18 cellular contexts compared by ENCODE assay signal in genomic region chr1:228851196-228851595, GRCh38.
A peak's percentile ranks its signal among the peaks of the same experiment; 100 is the strongest.
DNase-seq lines count a peak whose midpoint lies in the region; ATAC-seq and TF ChIP-seq lines count a peak whose summit lies in the region.
"Had no signal": no experiment of that assay in that cellular context is flagged by ENCODE, and none has a peak within 500 bp of the region (broad histone marks: within the 10 kb centered on the region; RNA-seq: fewer than 3 reads in every experiment).

No MANE protein-coding gene starts in this region.

- H3K4me1 Mint-ChIP-seq in brain = peaks cover 50% of the 10 kb centered on the region
- H3K4me1 Mint-ChIP-seq in nephron = peaks cover 46% of the 10 kb centered on the region
- peaks cover 44% of the 10 kb centered on the region for H3K4me1 Mint-ChIP-seq in WTC11

- H3K9me3 Mint-ChIP-seq in brain (peaks cover 4 to 12% (median 8%) of the 10 kb centered on the region in 5 experiments), nephron (peaks cover 11% of the 10 kb centered on the region), WTC11 (peaks cover 29% of the 10 kb centered on the region)

- POLR2A ChIA-PET in WTC11 (lab: Charles Lee) = no interaction called here

- TF ChIP-seq POLR2A in transverse colon (IDR thresholded peaks at IDR 0.05) = no peak

- WGBS in transverse colon (ENCODE audit: low coverage in 1 of 2), 2 donors = 67 to 83% methylated on average over 1 to 5 of the region's 5 CpGs

- no peaks in the 10 kb centered on the region for H3K27me3 ChIP-seq in transverse colon
- H3K27me3 ChIP-seq: SJCRH30 had no signal

- TF ChIP-seq CTCF in brain (conservative IDR thresholded peaks at IDR 0.05) (no peak), nephron (IDR thresholded peaks at IDR 0.05; ENCODE audit: unreplicated experiment in 3 of 3) (no peak), transverse colon (IDR thresholded peaks at IDR 0.05) (no peak), WTC11 (IDR thresholded peaks at IDR 0.05) (no peak)

- no peak overlapping the region for H3K4me3 Mint-ChIP-seq in brain
- H3K4me3 Mint-ChIP-seq in nephron = no peak overlapping the region
- no peak overlapping the region for H3K4me3 Mint-ChIP-seq in WTC11
- H3K4me3 Mint-ChIP-seq: CD8-positive, alpha-beta T cell had no signal

- in situ Hi-C loops in transverse colon (cut with MboI; ENCODE audit: low pct_ligation_motif_present in 1 of 4, low pct_unique_long_range_greater_than_20kb in 1 of 4, low sequenced_read_pairs in 3 of 4) = no loop called here

- no peaks in the 10 kb centered on the region for H3K36me3 ChIP-seq in transverse colon
- H3K36me3 ChIP-seq: SJCRH30 had no signal

- H3K36me3 Mint-ChIP-seq in brain = no peaks in the 10 kb centered on the region
- no peaks in the 10 kb centered on the region for H3K36me3 Mint-ChIP-seq in nephron (ENCODE audit: low read depth)
- peaks cover 15% of the 10 kb centered on the region for H3K36me3 Mint-ChIP-seq in WTC11
- H3K36me3 Mint-ChIP-seq: CD8-positive, alpha-beta T cell had no signal

- H3K9me3 ChIP-seq in transverse colon = no peaks in the 10 kb centered on the region
- H3K9me3 ChIP-seq: SJCRH30 had no signal

- peaks cover 3 to 42% (median 25%) of the 10 kb centered on the region in 4 donors for H3K4me1 ChIP-seq in transverse colon
- H3K4me1 ChIP-seq: SJCRH30 had no signal

- DNase-seq in CD1c-positive myeloid dendritic cell (ENCODE audit: extremely low spot score) (peak; percentile 31), transverse colon (no peak), WTC11 (ENCODE audit: low spot score) (no peak)
- DNase-seq: AML-193; DMS 273 treated with DMSO at 0.1 percent for 48 hours; GDM1; KBM-7; NCI-H1436; NCI-H2029; NCI-H2171; NCI-H446; NK-92 treated with Interleukin-12 subunit alpha and Interleukin-12 subunit beta, amount 100 ng/mL, for 24 hours; SJCRH30 had no signal

- H3K27ac ChIP-seq in transverse colon = peak overlapping the region; percentile 50 to 76 (median 69)
- H3K27ac ChIP-seq: SJCRH30 had no signal

- no peak for TF ChIP-seq EP300 in transverse colon (IDR thresholded peaks at IDR 0.05; ENCODE audit: low read depth)

- H3K27ac Mint-ChIP-seq in brain = peak overlapping the region; percentile 31 to 82 (median 56)
- H3K27ac Mint-ChIP-seq in nephron = peak overlapping the region; percentile 54 to 74 (median 63)
- no peak overlapping the region for H3K27ac Mint-ChIP-seq in WTC11
- H3K27ac Mint-ChIP-seq: CD8-positive, alpha-beta T cell had no signal

- ATAC-seq in WTC11 (no peak), HG02885 (IDR thresholded peaks at IDR 0.05; ENCODE audit: poor library complexity, unreplicated experiment) (no peak), HG03354 (IDR thresholded peaks at IDR 0.05; ENCODE audit: poor library complexity, severe bottlenecking, unreplicated experiment) (no peak)
- ATAC-seq: CD8-positive, alpha-beta T cell had no signal

- H3K27me3 Mint-ChIP-seq in brain (no peaks in the 10 kb centered on the region), nephron (ENCODE audit: low read depth) (peaks cover 14% of the 10 kb centered on the region), WTC11 (ENCODE audit: low read depth) (peaks cover 6% of the 10 kb centered on the region)

- CTCF ChIA-PET in WTC11 (lab: Charles Lee) = no interaction called here

- intact Hi-C loops in transverse colon (cut with DNase I; ENCODE audit: low total_unique reads) = no loop called here

- no peak overlapping the region for H3K4me3 ChIP-seq in transverse colon
- H3K4me3 ChIP-seq: SJCRH30 had no signal

TF ChIP-seq in WTC11, 78 proteins besides CTCF, POLR2A, EP300 and RAD21 (continues in another document):
- TF ChIP-seq MXD4 (CRISPR knock-in tag; IDR thresholded peaks at IDR 0.05; ENCODE audit: borderline replicate concordance) (no peak), ARID4B (CRISPR knock-in tag; IDR thresholded peaks at IDR 0.05; ENCODE audit: borderline replicate concordance) (no peak), NR1H2 (CRISPR knock-in tag; IDR thresholded peaks at IDR 0.05) (no peak), ESRRA (CRISPR knock-in tag; IDR thresholded peaks at IDR 0.05; ENCODE audit: borderline replicate concordance) (no peak), NFATC4 (CRISPR knock-in tag; IDR thresholded peaks at IDR 0.05) (no peak), NR3C1 (CRISPR knock-in tag; conservative IDR thresholded peaks at IDR 0.05; ENCODE audit: low read depth) (no peak), ZNF232 (CRISPR knock-in tag; IDR thresholded peaks at IDR 0.05) (no peak), ZNF317 (CRISPR knock-in tag; IDR thresholded peaks at IDR 0.05; ENCODE audit: borderline replicate concordance, low read depth) (no peak), E2F4 (CRISPR knock-in tag; IDR thresholded peaks at IDR 0.05; ENCODE audit: borderline replicate concordance, low read depth) (no peak), CREM (CRISPR knock-in tag; IDR thresholded peaks at IDR 0.05) (no peak), RELA (CRISPR knock-in tag; IDR thresholded peaks at IDR 0.05; ENCODE audit: borderline replicate concordance) (no peak), JAZF1 (CRISPR knock-in tag; IDR thresholded peaks at IDR 0.05) (no peak)
- TF ChIP-seq, protein P1, sequence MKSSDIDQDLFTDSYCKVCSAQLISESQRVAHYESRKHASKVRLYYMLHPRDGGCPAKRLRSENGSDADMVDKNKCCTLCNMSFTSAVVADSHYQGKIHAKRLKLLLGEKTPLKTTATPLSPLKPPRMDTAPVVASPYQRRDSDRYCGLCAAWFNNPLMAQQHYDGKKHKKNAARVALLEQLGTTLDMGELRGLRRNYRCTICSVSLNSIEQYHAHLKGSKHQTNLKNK (CRISPR knock-in tag; IDR thresholded peaks at IDR 0.05) = no peak
- TF ChIP-seq, protein P2, sequence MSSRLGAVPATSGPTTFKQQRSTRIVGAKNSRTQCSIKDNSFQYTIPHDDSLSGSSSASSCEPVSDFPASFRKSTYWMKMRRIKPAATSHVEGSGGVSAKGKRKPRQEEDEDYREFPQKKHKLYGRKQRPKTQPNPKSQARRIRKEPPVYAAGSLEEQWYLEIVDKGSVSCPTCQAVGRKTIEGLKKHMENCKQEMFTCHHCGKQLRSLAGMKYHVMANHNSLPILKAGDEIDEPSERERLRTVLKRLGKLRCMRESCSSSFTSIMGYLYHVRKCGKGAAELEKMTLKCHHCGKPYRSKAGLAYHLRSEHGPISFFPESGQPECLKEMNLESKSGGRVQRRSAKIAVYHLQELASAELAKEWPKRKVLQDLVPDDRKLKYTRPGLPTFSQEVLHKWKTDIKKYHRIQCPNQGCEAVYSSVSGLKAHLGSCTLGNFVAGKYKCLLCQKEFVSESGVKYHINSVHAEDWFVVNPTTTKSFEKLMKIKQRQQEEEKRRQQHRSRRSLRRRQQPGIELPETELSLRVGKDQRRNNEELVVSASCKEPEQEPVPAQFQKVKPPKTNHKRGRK (CRISPR knock-in tag; IDR thresholded peaks at IDR 0.05; ENCODE audit: borderline replicate concordance) = no peak
- TF ChIP-seq, protein P3, sequence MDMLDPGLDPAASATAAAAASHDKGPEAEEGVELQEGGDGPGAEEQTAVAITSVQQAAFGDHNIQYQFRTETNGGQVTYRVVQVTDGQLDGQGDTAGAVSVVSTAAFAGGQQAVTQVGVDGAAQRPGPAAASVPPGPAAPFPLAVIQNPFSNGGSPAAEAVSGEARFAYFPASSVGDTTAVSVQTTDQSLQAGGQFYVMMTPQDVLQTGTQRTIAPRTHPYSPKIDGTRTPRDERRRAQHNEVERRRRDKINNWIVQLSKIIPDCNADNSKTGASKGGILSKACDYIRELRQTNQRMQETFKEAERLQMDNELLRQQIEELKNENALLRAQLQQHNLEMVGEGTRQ (CRISPR knock-in tag; IDR thresholded peaks at IDR 0.05) = no peak
